1 cellular context compared by ENCODE assay signal in the genomic region with DNA sequence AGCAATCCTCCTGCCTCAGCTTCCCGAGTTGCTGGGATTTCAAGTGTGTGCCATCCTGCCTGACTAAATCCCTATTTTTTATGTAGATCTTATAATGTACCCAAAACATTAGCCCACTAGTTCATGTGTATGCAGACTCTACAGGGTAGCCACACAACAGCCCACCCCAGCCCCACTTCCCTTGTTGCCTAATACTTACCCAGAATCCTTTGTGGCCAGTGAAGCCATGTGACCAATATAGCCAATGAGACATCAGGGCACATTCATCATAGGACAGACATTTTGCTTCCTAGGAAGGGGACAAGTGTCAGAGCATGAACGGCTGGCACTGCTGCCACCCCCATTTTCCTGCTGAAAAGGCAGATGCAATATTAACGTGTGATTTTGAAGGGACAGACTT.
TF ChIP-seq lines count a peak whose summit lies in the region.

No MANE protein-coding gene starts in this region.

TF ChIP-seq in H1, 55 proteins besides CTCF, POLR2A, EP300 and RAD21:
- no peak for TF ChIP-seq SIX5 (IDR thresholded peaks at IDR 0.05; ENCODE audit: low read depth, low read length)
- peak; percentile 21; the same call in 1 of the 2 replicates for TF ChIP-seq CEBPB (IDR thresholded peaks at IDR 0.05; ENCODE audit: low read depth, low read length)
